ENCODE assay signal across 8 cellular contexts in genomic region chr6:26195376-26195923, GRCh38.
DNase-seq lines count a peak whose midpoint lies in the region; ATAC-seq and TF ChIP-seq lines count a peak whose summit lies in the region.

No MANE protein-coding gene starts in this region.

- H3K4me3 Mint-ChIP-seq in activated naive CD4-positive, alpha-beta T cell treated with anti-CD3 and anti-CD28 coated beads, Interleukin-2, amount 50 U/mL, for 24 hours = peak overlapping the region; percentile 92
- peak overlapping the region; percentile 94 for H3K4me3 Mint-ChIP-seq in type B pancreatic cell

- peak; percentile 18 to 41 for TF ChIP-seq POLR2A in gastroesophageal sphincter (IDR thresholded peaks at IDR 0.05)

- TF ChIP-seq EP300 in gastroesophageal sphincter (IDR thresholded peaks at IDR 0.05) = no peak

- peak overlapping the region; percentile 4 for H2AFZ ChIP-seq in neuron (ENCODE audit: low read depth, low read length)

- peak overlapping the region; percentile 56 for H3K4me3 ChIP-seq in SJSA1
- H3K4me3 ChIP-seq in gastroesophageal sphincter = peak overlapping the region; percentile 52
- peak overlapping the region; percentile 98 for H3K4me3 ChIP-seq in neuron (ENCODE audit: low read length)

- peaks cover 47% of the 10 kb centered on the region for H3K4me1 Mint-ChIP-seq in activated naive CD4-positive, alpha-beta T cell treated with anti-CD3 and anti-CD28 coated beads, Interleukin-2, amount 50 U/mL, for 24 hours
- peaks cover 24% of the 10 kb centered on the region for H3K4me1 Mint-ChIP-seq in type B pancreatic cell (ENCODE audit: unreplicated experiment)

- H3K4me1 ChIP-seq in SJSA1 (replicated peaks) = peaks cover 10% of the 10 kb centered on the region
- peaks cover 0 to 42% (median 7%) of the 10 kb centered on the region in 3 donors for H3K4me1 ChIP-seq in gastroesophageal sphincter
- H3K4me1 ChIP-seq in neuron (ENCODE audit: insufficient read depth, low read length) = peaks cover 28% of the 10 kb centered on the region

- no peak for TF ChIP-seq CTCF in gastroesophageal sphincter (IDR thresholded peaks at IDR 0.05)
- no peak for TF ChIP-seq CTCF in type B pancreatic cell (conservative IDR thresholded peaks at IDR 0.05)

- 0 to 3% methylated on average over 15 to 22 of the region's 23 CpGs for WGBS in gastroesophageal sphincter (ENCODE audit: low coverage in 1 of 2), 2 donors

- peak overlapping the region; percentile 97 for H3K27ac Mint-ChIP-seq in activated naive CD4-positive, alpha-beta T cell treated with anti-CD3 and anti-CD28 coated beads, Interleukin-2, amount 50 U/mL, for 24 hours
- H3K27ac Mint-ChIP-seq in type B pancreatic cell = peak overlapping the region; percentile 98

- H3K36me3 Mint-ChIP-seq in activated naive CD4-positive, alpha-beta T cell treated with anti-CD3 and anti-CD28 coated beads, Interleukin-2, amount 50 U/mL, for 24 hours = no peaks in the 10 kb centered on the region
- no peaks in the 10 kb centered on the region for H3K36me3 Mint-ChIP-seq in type B pancreatic cell

- H3K36me3 ChIP-seq in SJSA1 = peaks cover 12% of the 10 kb centered on the region
- H3K36me3 ChIP-seq in gastroesophageal sphincter = no peaks in the 10 kb centered on the region
- no peaks in the 10 kb centered on the region for H3K36me3 ChIP-seq in neuron (ENCODE audit: insufficient read depth, low read length)

- ATAC-seq in gastroesophageal sphincter = peak; percentile 68

- H3K9me3 Mint-ChIP-seq in activated naive CD4-positive, alpha-beta T cell treated with anti-CD3 and anti-CD28 coated beads, Interleukin-2, amount 50 U/mL, for 24 hours = no peaks in the 10 kb centered on the region
- H3K9me3 Mint-ChIP-seq in type B pancreatic cell = no peaks in the 10 kb centered on the region

- H3K27ac ChIP-seq in SJSA1 (peak overlapping the region; percentile 71), gastroesophageal sphincter (peak overlapping the region; percentile 89 to 95 (median 90))

- peak; percentile 52 for DNase-seq in DMS 273 (lab: John Stamatoyannopoulos, UW; ENCODE audit: unreplicated experiment)
- no peak for DNase-seq in DMS 273 treated with DMSO at 0.1 percent for 48 hours (lab: John Stamatoyannopoulos, UW)
- DNase-seq in HT1080 (ENCODE audit: low read depth) = peak; percentile 88
- peak; percentile 93 to 94 for DNase-seq in SJSA1 (ENCODE audit: low read depth in 1 of 2, low spot score in 2 of 2)
- no peak for DNase-seq in type B pancreatic cell (ENCODE audit: extremely low spot score, unreplicated experiment)

- H3K27me3 ChIP-seq in SJSA1 (replicated peaks) (no peaks in the 10 kb centered on the region), gastroesophageal sphincter (peaks cover 7% of the 10 kb centered on the region), neuron (ENCODE audit: insufficient read depth, low read length) (no peaks in the 10 kb centered on the region)

- no peaks in the 10 kb centered on the region for H3K9me3 ChIP-seq in SJSA1 (replicated peaks)
- H3K9me3 ChIP-seq in gastroesophageal sphincter = no peaks in the 10 kb centered on the region
- H3K9me3 ChIP-seq in neuron (ENCODE audit: low read length) = no peaks in the 10 kb centered on the region

- H3K27me3 Mint-ChIP-seq in activated naive CD4-positive, alpha-beta T cell treated with anti-CD3 and anti-CD28 coated beads, Interleukin-2, amount 50 U/mL, for 24 hours = no peaks in the 10 kb centered on the region
- H3K27me3 Mint-ChIP-seq in type B pancreatic cell = no peaks in the 10 kb centered on the region

Comparison
In these comparisons a context has a peak if more than half of its experiments do, and no peak if none do; other contexts are left out.
1. DNase-seq: peak in DMS 273 (single experiment), HT1080 (single experiment) and SJSA1 (2 of 2); none in DMS 273 treated with DMSO at 0.1 percent for 48 hours (single experiment) and type B pancreatic cell (single experiment).
2. Peak in every context shown above with its lines, with median percentiles within 50 percentile points of each other: H3K4me3 ChIP-seq.